In genomic region chr9:76999261-76999660, GRCh38 we compare ENCODE assay signal across 10 cellular contexts. TPM values are rescaled to one million over a fixed set of nuclear protein-coding genes. Genes with fewer than 3 reads are reported as not detected.
"Had no signal": no experiment of that assay in that cellular context is flagged by ENCODE, and none has a peak within 500 bp of the region (broad histone marks: within the 10 kb centered on the region; RNA-seq: fewer than 3 reads in every experiment).

No MANE protein-coding gene starts in this region.

- H3K9me3 ChIP-seq: HAP-1 had no signal

- H3K4me1 ChIP-seq: HAP-1 had no signal

- DNase-seq: GM23248, GOT3, H7, H9, HCEC 1CT, HFFc6 had no signal

- ATAC-seq: GM23338, HCT116 had no signal

- H3K36me3 ChIP-seq: HAP-1 had no signal

- H3K4me3 ChIP-seq: GM23248, GM23338, HAP-1 had no signal

- H3K27ac ChIP-seq: GM23248 had no signal

RNA-seq across cellular contexts. Expression of gene FOXB2, which starts 20.2 kb away (rescaled TPM):
- total RNA-seq: GM23248, GM23338, H4, HFFc6 had no signal
